In genomic region chr17:71905632-71906031, GRCh38 we compare ENCODE assay signal across 26 cellular contexts.
"Had no signal": no experiment of that assay in that cellular context is flagged by ENCODE, and none has a peak within 500 bp of the region (broad histone marks: within the 10 kb centered on the region; RNA-seq: fewer than 3 reads in every experiment).

No MANE protein-coding gene starts in this region.

- H3K27me3 ChIP-seq: ascending aorta, cardiac muscle cell, colonic mucosa, stomach, thyroid gland, upper lobe of left lung, vagina had no signal

- H3K36me3 ChIP-seq: ascending aorta, cardiac muscle cell, colonic mucosa, left ventricle myocardium inferior, stomach, thyroid gland, upper lobe of left lung, vagina, WERI-Rb-1 had no signal

- H3K4me1 ChIP-seq: ascending aorta, colonic mucosa, stomach, upper lobe of left lung, vagina had no signal

- H3K27ac ChIP-seq: ascending aorta, cardiac muscle cell, colonic mucosa, left ventricle myocardium inferior, stomach, thyroid gland, upper lobe of left lung, vagina, WERI-Rb-1 had no signal

- H3K4me3 ChIP-seq: ascending aorta, cardiac muscle cell, colonic mucosa, left ventricle myocardium inferior, lung, stomach, thyroid gland, upper lobe of left lung, vagina had no signal

- DNase-seq: activated CD4-positive, alpha-beta memory T cell treated with anti-CD3 and anti-CD28 coated beads, Interleukin-2, amount 10 ng/mL, durations not matched to agents 7 days and 5 days; activated CD4-positive, alpha-beta T cell treated with anti-CD3 and anti-CD28 coated beads, Interleukin-2, amount 10 ng/mL, durations not matched to agents 7 days and 5 days; activated CD4-positive, CD25-positive, alpha-beta regulatory T cell treated with anti-CD3 and anti-CD28 coated beads, Interleukin-2, amount 50 U/mL, for 72 hours; activated naive CD4-positive, alpha-beta T cell treated with Interleukin-2 at 50 U/mL for 16 hours; activated naive CD8-positive, alpha-beta T cell treated with anti-CD3 and anti-CD28 coated beads, Interleukin-2, amount 10 ng/mL, durations not matched to agents 7 days and 5 days; activated T-cell treated with anti-CD3 and anti-CD28 coated beads for 4 hours; activated T-cell treated with anti-CD3 and anti-CD28 coated beads, Interleukin-2, amount 50 U/mL, for 72 hours; cerebellar nuclear complex; colonic mucosa; effector CD8-positive, alpha-beta T cell; left ventricle myocardium inferior; mesendoderm; natural killer cell; right cardiac atrium; stimulated activated CD4-positive, alpha-beta T cell treated with anti-CD3 and anti-CD28 coated beads, Interleukin-15, amount 100 ng/mL, for 24 hours; stimulated activated CD4-positive, alpha-beta T cell treated with anti-CD3 and anti-CD28 coated beads, Interleukin-2, amount 100 ng/mL, for 24 hours; stimulated activated naive B cell treated with anti-CD40 and anti-IgM and Interleukin-4, amounts not matched to agents 10 μg/mL and 1 μg/mL and 100 μg/mL, for 72 hours; stomach; T1000; thyroid gland; upper lobe of left lung; WERI-Rb-1 had no signal

- H3K9me3 ChIP-seq: ascending aorta, colonic mucosa, left ventricle myocardium inferior, stomach, thyroid gland, upper lobe of left lung, vagina had no signal

- ATAC-seq: activated T-cell treated with anti-CD3 and anti-CD28 coated beads, Interleukin-2, amount 50 U/mL, for 72 hours; natural killer cell; right cardiac atrium; stimulated activated naive B cell treated with anti-CD40 and anti-IgM and Interleukin-4, amounts not matched to agents 10 μg/mL and 1 μg/mL and 100 μg/mL, for 72 hours had no signal
